In the genomic region with DNA sequence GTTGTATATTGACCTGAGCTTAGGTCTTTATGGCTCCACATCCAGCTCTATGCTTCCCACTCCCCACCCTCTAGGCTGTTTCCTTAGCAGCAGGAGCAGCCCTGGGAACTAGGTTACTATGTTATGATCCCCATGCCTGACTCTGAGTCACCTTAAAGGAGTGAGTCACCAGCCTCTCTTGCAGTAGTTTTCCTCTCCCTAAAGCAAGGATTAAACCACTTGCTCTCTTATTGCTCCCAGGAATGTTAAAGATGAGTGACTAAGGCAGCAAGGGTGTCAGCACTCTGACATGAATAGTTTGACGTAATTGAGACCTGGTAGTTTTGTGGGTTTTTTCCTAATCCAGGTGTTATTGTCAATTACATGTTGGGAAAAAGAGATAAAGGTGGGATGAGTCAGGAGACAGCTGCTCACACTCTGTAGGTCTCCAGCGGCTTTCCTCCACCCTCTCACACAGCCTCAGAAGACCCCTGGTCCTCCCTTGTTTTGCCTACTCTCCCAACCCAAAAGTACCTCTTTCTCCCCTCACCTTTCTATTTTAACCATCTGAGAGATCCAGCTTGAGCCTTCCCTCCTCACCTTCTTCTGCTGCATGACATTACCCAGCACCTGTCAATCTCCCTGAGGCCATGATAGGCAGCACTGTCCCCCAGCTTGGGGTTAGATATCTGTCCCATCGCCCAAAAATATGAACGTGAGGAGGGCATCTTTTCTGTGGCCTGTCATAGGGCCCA, we compare ENCODE assay signal across 10 cellular contexts.
DNase-seq lines count a peak whose midpoint lies in the region; ATAC-seq and TF ChIP-seq lines count a peak whose summit lies in the region.
"Had no signal": no experiment of that assay in that cellular context is flagged by ENCODE, and none has a peak within 500 bp of the region (broad histone marks: within the 10 kb centered on the region; RNA-seq: fewer than 3 reads in every experiment).

No MANE protein-coding gene starts in this region.

- CTCF ChIA-PET in Panc1 (lab: Charles Lee) = no interaction called here
- CTCF ChIA-PET in activated CD4-positive, alpha-beta T cell treated with anti-CD3 and anti-CD28 coated beads, Interleukin-2, amount 10 ng/mL, durations not matched to agents 7 days and 5 days (lab: Charles Lee) = no interaction called here
- CTCF ChIA-PET in T-cell (lab: Charles Lee) = no interaction called here

- no TSS peak for BruUV-seq in Panc1 (replicated peaks; lab: Mats Ljungman, UMichigan)

- WGBS in psoas muscle, 3 donors = 65 to 71% (median 70%) methylated on average over 4 of the region's 4 CpGs

- H3K4me1 Mint-ChIP-seq in activated CD4-positive, alpha-beta T cell treated with anti-CD3 and anti-CD28 coated beads, Interleukin-2, amount 10 ng/mL, durations not matched to agents 7 days and 5 days = no peaks in the 10 kb centered on the region
- H3K4me1 Mint-ChIP-seq in T-cell = no peaks in the 10 kb centered on the region

- H3K27me3 ChIP-seq in Panc1 (ENCODE audit: control insufficient read depth, insufficient read depth, low read length) (no peaks in the 10 kb centered on the region), psoas muscle (ENCODE audit: insufficient read depth in 3 of 3, low read length in 2 of 3) (no peaks in the 10 kb centered on the region)
- H3K27me3 ChIP-seq: breast epithelium, Peyer's patch had no signal

- no peaks in the 10 kb centered on the region for H3K36me3 ChIP-seq in Panc1 (ENCODE audit: control insufficient read depth, insufficient read depth, low read length)
- H3K36me3 ChIP-seq in psoas muscle (ENCODE audit: insufficient read depth in 1 of 2, low read depth in 1 of 2) = no peaks in the 10 kb centered on the region
- H3K36me3 ChIP-seq: breast epithelium, Peyer's patch had no signal

- no peak overlapping the region for H3K4me3 Mint-ChIP-seq in activated CD4-positive, alpha-beta T cell treated with anti-CD3 and anti-CD28 coated beads, Interleukin-2, amount 10 ng/mL, durations not matched to agents 7 days and 5 days
- no peak overlapping the region for H3K4me3 Mint-ChIP-seq in T-cell

- no peak overlapping the region for H3K4me3 ChIP-seq in Panc1 (ENCODE audit: low read depth in 2 of 2, low read length in 2 of 2)
- no peak overlapping the region for H3K4me3 ChIP-seq in psoas muscle
- H3K4me3 ChIP-seq: breast epithelium, Peyer's patch had no signal

- TF ChIP-seq CTCF in Panc1 (IDR thresholded peaks at IDR 0.05) (no peak), psoas muscle (IDR thresholded peaks at IDR 0.05) (no peak)

- in situ Hi-C loops in G401 (cut with HindIII; ENCODE audit: low sequenced_read_pairs) = no loop called here
- in situ Hi-C loops in Panc1 (cut with HindIII; ENCODE audit: low pct_unique_long_range_greater_than_20kb, low sequenced_read_pairs) = no loop called here

- peaks cover 2% of the 10 kb centered on the region for H3K27me3 Mint-ChIP-seq in activated CD4-positive, alpha-beta T cell treated with anti-CD3 and anti-CD28 coated beads, Interleukin-2, amount 10 ng/mL, durations not matched to agents 7 days and 5 days
- H3K27me3 Mint-ChIP-seq in T-cell = peaks cover 10 to 34% of the 10 kb centered on the region in 2 donors

- H3K9me3 ChIP-seq in Panc1 (ENCODE audit: control insufficient read depth, insufficient read depth, low read depth, low read length) (peaks cover 20% of the 10 kb centered on the region; the same call in 1 of the 2 replicates), psoas muscle (peaks cover 5% of the 10 kb centered on the region)

- no peaks in the 10 kb centered on the region for H3K9me3 Mint-ChIP-seq in activated CD4-positive, alpha-beta T cell treated with anti-CD3 and anti-CD28 coated beads, Interleukin-2, amount 10 ng/mL, durations not matched to agents 7 days and 5 days
- peaks cover 14 to 25% (median 16%) of the 10 kb centered on the region in 3 donors for H3K9me3 Mint-ChIP-seq in T-cell

- ATAC-seq in Panc1 (peak; percentile 99), psoas muscle (peak; percentile 75 to 96 (median 87)), GM21367 (IDR thresholded peaks at IDR 0.05; ENCODE audit: unreplicated experiment) (no peak), GM19455 (IDR thresholded peaks at IDR 0.05; ENCODE audit: unreplicated experiment) (no peak), T-cell (replicated peaks in 1 of 4) (no peak)

- DNase-seq in G401 (ENCODE audit: low spot score) (peak; percentile 57), Panc1 (ENCODE audit: low read depth, low spot score) (peak; percentile 96), fibroblast of gingiva (ENCODE audit: low read depth) (peak; percentile 78), psoas muscle (no peak), T-cell (no peak)
- DNase-seq in activated CD4-positive, alpha-beta T cell treated with anti-CD3 and anti-CD28 coated beads, Interleukin-2, amount 10 ng/mL, durations not matched to agents 7 days and 5 days = no peak

- H3K27ac Mint-ChIP-seq in activated CD4-positive, alpha-beta T cell treated with anti-CD3 and anti-CD28 coated beads, Interleukin-2, amount 10 ng/mL, durations not matched to agents 7 days and 5 days = no peak overlapping the region
- no peak overlapping the region for H3K27ac Mint-ChIP-seq in T-cell

- no peaks in the 10 kb centered on the region for H3K36me3 Mint-ChIP-seq in activated CD4-positive, alpha-beta T cell treated with anti-CD3 and anti-CD28 coated beads, Interleukin-2, amount 10 ng/mL, durations not matched to agents 7 days and 5 days (ENCODE audit: low read depth)
- no peaks in the 10 kb centered on the region for H3K36me3 Mint-ChIP-seq in T-cell

- H3K4me1 ChIP-seq in Panc1 (ENCODE audit: control insufficient read depth, insufficient read depth, low read length) (peaks cover 14% of the 10 kb centered on the region), psoas muscle (no peaks in the 10 kb centered on the region)
- H3K4me1 ChIP-seq: breast epithelium, Peyer's patch had no signal

- H3K27ac ChIP-seq in Panc1 (ENCODE audit: low read length) (peak overlapping the region; percentile 84), psoas muscle (no peak overlapping the region)
- H3K27ac ChIP-seq: breast epithelium, Peyer's patch had no signal

- intact Hi-C loops in Panc1 (cut with micrococcal nuclease; ENCODE audit: unreplicated experiment) = no loop called here
- intact Hi-C loops in psoas muscle (cut with DNase I) = no loop called here

- POLR2A ChIA-PET in Panc1 (lab: Charles Lee) = interaction anchor here (0.6 kb wide), 1 partner anchor 169 kb away, joined by 3 read pairs; no protein-coding TSS in a partner anchor
- POLR2A ChIA-PET in activated CD4-positive, alpha-beta T cell treated with anti-CD3 and anti-CD28 coated beads, Interleukin-2, amount 10 ng/mL, durations not matched to agents 7 days and 5 days (lab: Charles Lee) = no interaction called here
- POLR2A ChIA-PET in T-cell (lab: Charles Lee) = no interaction called here

Comparison
In these comparisons a context has a peak if more than half of its experiments do, and no peak if none do; other contexts are left out.
1. DNase-seq: peak in G401 (single experiment), Panc1 (single experiment) and fibroblast of gingiva (single experiment); none in psoas muscle (0 of 2), activated CD4-positive, alpha-beta T cell treated with anti-CD3 and anti-CD28 coated beads, Interleukin-2, amount 10 ng/mL, durations not matched to agents 7 days and 5 days (single experiment) and T-cell (0 of 34).
2. ATAC-seq: peak in Panc1 (single experiment) and psoas muscle (4 of 4); none in GM21367 (single experiment), GM19455 (single experiment) and T-cell (0 of 4).